Comparison of ENCODE assay signal across 17 cellular contexts in the genomic region with DNA sequence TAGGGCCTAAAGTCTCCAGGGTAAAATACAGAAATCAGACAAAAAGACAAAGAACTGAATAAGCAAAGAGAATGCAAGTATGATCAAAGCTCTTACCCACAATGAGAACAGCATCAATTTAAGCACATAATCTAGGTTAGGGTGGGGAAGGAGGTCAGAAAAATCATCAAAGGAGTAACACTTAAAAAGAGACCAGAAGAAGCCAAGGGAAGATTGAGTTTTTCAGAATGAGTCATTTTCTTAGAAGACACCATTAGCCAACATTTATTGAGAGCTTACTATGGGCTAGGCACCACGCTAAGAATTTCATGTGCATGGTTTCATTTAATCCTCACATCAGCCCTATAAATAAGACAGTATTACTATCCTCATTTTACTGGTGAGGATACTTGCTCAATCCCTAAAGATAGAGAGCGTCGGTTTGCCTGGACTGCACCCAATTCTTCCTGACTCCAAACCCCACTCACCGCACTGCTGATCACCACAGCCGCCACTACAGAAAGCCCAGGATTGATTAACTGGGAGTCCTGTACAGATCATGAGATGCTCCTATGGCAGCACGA. TPM values are rescaled to one million over a fixed set of nuclear protein-coding genes. Genes with fewer than 3 reads are reported as not detected.
"Had no signal": no experiment of that assay in that cellular context is flagged by ENCODE, and none has a peak within 500 bp of the region (broad histone marks: within the 10 kb centered on the region; RNA-seq: fewer than 3 reads in every experiment).

No MANE protein-coding gene starts in this region.

- H3K36me3 Mint-ChIP-seq: mesothelial cell of epicardium, type B pancreatic cell had no signal

- H3K9me3 Mint-ChIP-seq: activated T-cell treated with anti-CD3 and anti-CD28 coated beads, Interleukin-2, amount 50 U/mL, for 72 hours; central memory CD8-positive, alpha-beta T cell; mesothelial cell of epicardium; type B pancreatic cell had no signal

- H3K4me1 ChIP-seq: colonic mucosa, prostate gland, testis had no signal

- H3K27me3 ChIP-seq: testis had no signal

- DNase-seq: activated CD4-positive, alpha-beta T cell treated with anti-CD3 and anti-CD28 coated beads for 4 hours; activated T-cell treated with anti-CD3 and anti-CD28 coated beads, Interleukin-2, amount 50 U/mL, for 72 hours; colonic mucosa; foreskin melanocyte; glutamatergic neuron; hippocampal formation; islet precursor cell; right cardiac atrium; small intestine; stimulated activated CD4-positive, alpha-beta T cell treated with anti-CD3 and anti-CD28 coated beads, Interleukin-15, amount 100 ng/mL, for 24 hours; stimulated activated CD4-positive, alpha-beta T cell treated with anti-CD3 and anti-CD28 coated beads, Interleukin-2, amount 100 ng/mL, for 48 hours; testis had no signal

- H3K27ac Mint-ChIP-seq: activated T-cell treated with anti-CD3 and anti-CD28 coated beads, Interleukin-2, amount 50 U/mL, for 72 hours; mesothelial cell of epicardium; type B pancreatic cell had no signal

- H3K4me3 ChIP-seq: ascending aorta, colonic mucosa, prostate gland, testis had no signal

- H3K36me3 ChIP-seq: ascending aorta, colonic mucosa, prostate gland had no signal

- ATAC-seq: right cardiac atrium had no signal

- H3K4me3 Mint-ChIP-seq: mesothelial cell of epicardium had no signal

- H3K9me3 ChIP-seq: ascending aorta, colonic mucosa, prostate gland, testis had no signal

- H3K27ac ChIP-seq: ascending aorta, colonic mucosa, prostate gland, testis had no signal

RNA-seq across cellular contexts. Expression of a gene that starts 1.7 kb away (rescaled TPM):
- total RNA-seq: ascending aorta had no signal
